In genomic region chr15:64381000-64381751, GRCh38 we compare ENCODE assay signal across 8 cellular contexts.
A peak's percentile ranks its signal among the peaks of the same experiment; 100 is the strongest.
DNase-seq lines count a peak whose midpoint lies in the region; ATAC-seq and TF ChIP-seq lines count a peak whose summit lies in the region.

Gene PCLAF, minus strand, starts transcription at chr15:64381441. Its CDS starts 70 bp downstream, at chr15:64381371.

- H3K4me3 ChIP-seq in astrocyte of the cerebellum (ENCODE audit: low read depth, low read length) (peak within 1 kb of the TSS; percentile 57), rectal smooth muscle tissue (ENCODE audit: low read length) (peak within 1 kb of the TSS; percentile 62)

- in situ Hi-C loops in astrocyte of the cerebellum (cut with HindIII; ENCODE audit: low sequenced_read_pairs) = no loop called here

- no peak within 1 kb of the TSS for H3K9ac ChIP-seq in rectal smooth muscle tissue (ENCODE audit: low read length)

- peak; percentile 58 for DNase-seq in NCI-H2029 treated with DMSO at 0.1 percent for 48 hours (lab: John Stamatoyannopoulos, UW)
- peak; percentile 91 for DNase-seq in T-helper 22 cell (ENCODE audit: low read depth)
- DNase-seq in astrocyte of the cerebellum (ENCODE audit: low read depth) = peak; percentile 90
- peak; percentile 99 for DNase-seq in hepatic stellate cell (ENCODE audit: low spot score)
- no peak for DNase-seq in cortex of kidney (lab: John Stamatoyannopoulos, UW)

- no peaks in the 10 kb centered on the region for H3K4me1 ChIP-seq in rectal smooth muscle tissue (ENCODE audit: control insufficient read depth, insufficient read depth, low read length)

- ATAC-seq in GM18511 (IDR thresholded peaks at IDR 0.05; ENCODE audit: unreplicated experiment) (peak; percentile 99), HG03025 (IDR thresholded peaks at IDR 0.05; ENCODE audit: low FRiP score, unreplicated experiment) (peak; percentile 86)

- H3K27me3 ChIP-seq in rectal smooth muscle tissue (ENCODE audit: control insufficient read depth, insufficient read depth, low read length) = no peaks in the 10 kb centered on the region

- no peak within 1 kb of the TSS for H3K27ac ChIP-seq in rectal smooth muscle tissue (ENCODE audit: low read depth, low read length)

- no peaks in the 10 kb centered on the region for H3K36me3 ChIP-seq in rectal smooth muscle tissue (ENCODE audit: control insufficient read depth, insufficient read depth, low read length)

- TF ChIP-seq CTCF in astrocyte of the cerebellum (IDR thresholded peaks at IDR 0.05; ENCODE audit: low read depth, low read length, missing control alignments) = no peak
